8 cellular contexts compared by ENCODE assay signal in the genomic region with DNA sequence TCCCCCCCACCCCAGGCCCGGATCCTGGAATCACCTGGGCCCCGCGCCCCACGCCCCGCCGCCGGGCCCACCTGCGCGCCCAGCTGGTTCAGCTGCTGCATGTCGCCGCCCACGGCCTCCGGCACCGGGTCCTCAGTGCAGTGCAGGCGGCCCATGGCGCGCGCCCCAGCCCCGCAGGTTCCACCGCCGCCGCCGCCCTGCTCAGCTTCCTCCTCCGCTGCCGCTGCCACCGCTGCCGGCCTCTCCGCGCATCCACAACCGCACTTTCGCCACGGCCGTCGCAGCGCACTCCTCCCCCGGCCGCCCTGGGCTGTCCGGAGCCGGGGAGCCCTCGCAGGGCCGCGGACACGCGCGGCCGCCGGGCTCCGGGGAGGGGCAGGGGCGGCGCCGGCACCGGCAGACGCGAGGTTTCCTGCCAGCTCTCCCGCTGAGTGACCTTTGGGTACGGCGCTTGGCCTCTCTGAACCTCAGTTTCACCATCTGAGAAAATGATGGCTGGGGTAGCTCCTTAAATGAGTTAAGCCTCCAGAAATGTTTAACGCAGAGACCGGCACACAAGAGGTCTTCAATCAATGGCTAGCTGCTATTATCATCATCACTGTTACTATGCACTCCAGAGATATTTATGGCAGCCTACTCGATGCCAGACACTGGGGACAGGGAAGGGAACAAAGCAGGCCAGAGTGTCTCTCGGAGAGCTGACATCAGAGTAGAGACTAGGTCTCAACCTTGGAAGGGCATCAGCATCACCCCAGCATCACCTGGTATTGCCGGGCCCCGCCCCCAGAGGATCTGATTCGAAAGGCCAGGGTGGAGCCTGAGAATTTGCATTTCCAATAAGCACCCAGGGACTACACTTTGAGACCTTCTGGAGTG. TPM values are rescaled to one million over a fixed set of nuclear protein-coding genes. Genes with fewer than 3 reads are reported as not detected.
DNase-seq lines count a peak whose midpoint lies in the region; ATAC-seq and TF ChIP-seq lines count a peak whose summit lies in the region.

A gene (minus strand): TSS at position 231 of the 876 bp plus-strand sequence. CDS start 76 bp downstream, at position 155.

- no peaks in the 10 kb centered on the region for H4K20me1 ChIP-seq in neural cell (ENCODE audit: insufficient read depth)

- peak within 1 kb of the TSS; percentile 88 for H3K4me2 ChIP-seq in neural cell (ENCODE audit: low read length)

- H3K27ac Mint-ChIP-seq in activated T-helper 2 cell treated with anti-CD3 and anti-CD28 coated beads, Interferon-gamma antibody, Interleukin-2, Interleukin-4, amounts not matched to agents 10 μg/mL and 5 μg/mL and 100 μg/mL, durations not matched to agents 14 hours and 24 hours and 36 hours, result peak within 1 kb of the TSS; percentile 99

- peak within 1 kb of the TSS; percentile 96 for H2AFZ ChIP-seq in neural cell (ENCODE audit: low read depth, low read length)

- DNase-seq in NCI-H2029 (lab: John Stamatoyannopoulos, UW) (peak; percentile 56), NCI-H2029 treated with DMSO at 0.1 percent for 48 hours (lab: John Stamatoyannopoulos, UW) (no peak), Peyer's patch (peak; percentile 75 to 83 (median 77)), fibroblast of pulmonary artery (ENCODE audit: low read depth) (peak; percentile 56)
- peak; percentile 67 for DNase-seq in activated T-helper 2 cell treated with anti-CD3 and anti-CD28 coated beads, Interferon-gamma antibody, Interleukin-2, Interleukin-4, amounts not matched to agents 10 μg/mL and 5 μg/mL and 100 μg/mL, durations not matched to agents 14 hours and 24 hours and 36 hours (ENCODE audit: low spot score)

- no peaks in the 10 kb centered on the region for H3K27me3 Mint-ChIP-seq in activated T-helper 2 cell treated with anti-CD3 and anti-CD28 coated beads, Interferon-gamma antibody, Interleukin-2, Interleukin-4, amounts not matched to agents 10 μg/mL and 5 μg/mL and 100 μg/mL, durations not matched to agents 14 hours and 24 hours and 36 hours (ENCODE audit: low read depth)

- peaks cover 7% of the 10 kb centered on the region for H3K36me3 Mint-ChIP-seq in activated T-helper 2 cell treated with anti-CD3 and anti-CD28 coated beads, Interferon-gamma antibody, Interleukin-2, Interleukin-4, amounts not matched to agents 10 μg/mL and 5 μg/mL and 100 μg/mL, durations not matched to agents 14 hours and 24 hours and 36 hours (ENCODE audit: low read depth)

- H3K36me3 ChIP-seq in Peyer's patch, result no peaks in the 10 kb centered on the region
- no peaks in the 10 kb centered on the region for H3K36me3 ChIP-seq in neural cell (ENCODE audit: insufficient read depth, low read length)

- H3K9me3 ChIP-seq in Peyer's patch, result no peaks in the 10 kb centered on the region
- no peaks in the 10 kb centered on the region for H3K9me3 ChIP-seq in neural cell (ENCODE audit: low read length)

- H3K4me1 ChIP-seq in Peyer's patch, result peaks cover 0 to 13% (median 4%) of the 10 kb centered on the region in 4 donors

- peaks cover 5% of the 10 kb centered on the region for H3K79me2 ChIP-seq in neural cell (replicated peaks; ENCODE audit: insufficient read depth, low read length)

- ATAC-seq in HG03432 (IDR thresholded peaks at IDR 0.05; ENCODE audit: unreplicated experiment), result peak; percentile 68

- TF ChIP-seq EP300 in neural cell (conservative IDR thresholded peaks at IDR 0.05; ENCODE audit: poor library complexity, severe bottlenecking), result peak; percentile 44

- H3K4me1 Mint-ChIP-seq in activated T-helper 2 cell treated with anti-CD3 and anti-CD28 coated beads, Interferon-gamma antibody, Interleukin-2, Interleukin-4, amounts not matched to agents 10 μg/mL and 5 μg/mL and 100 μg/mL, durations not matched to agents 14 hours and 24 hours and 36 hours (ENCODE audit: low read depth), result peaks cover 26% of the 10 kb centered on the region

- H3K9me2 ChIP-seq in neural cell (ENCODE audit: insufficient read depth, low read length), result no peaks in the 10 kb centered on the region

- intact Hi-C loops in activated T-helper 2 cell treated with anti-CD3 and anti-CD28 coated beads, Interferon-gamma antibody, Interleukin-2, Interleukin-4, amounts not matched to agents 10 μg/mL and 5 μg/mL and 100 μg/mL, durations not matched to agents 14 hours and 24 hours and 36 hours (cut with micrococcal nuclease), result loop anchor here (2.0 to 5.0 kb wide), 2 partner anchors 34 to 77 kb away; no protein-coding TSS in a partner anchor

- TF ChIP-seq CTCF in Peyer's patch (IDR thresholded peaks at IDR 0.05) (no peak), fibroblast of pulmonary artery (IDR thresholded peaks at IDR 0.05; ENCODE audit: low read length, missing control alignments) (no peak), neural cell (IDR thresholded peaks at IDR 0.05; ENCODE audit: poor library complexity, severe bottlenecking) (no peak), subcutaneous adipose tissue (IDR thresholded peaks at IDR 0.05; ENCODE audit: low read depth) (no peak)

- peak within 1 kb of the TSS; percentile 85 to 98 (median 94) for H3K4me3 ChIP-seq in Peyer's patch
- H3K4me3 ChIP-seq in fibroblast of pulmonary artery (replicated peaks; ENCODE audit: low read depth, low read length), result peak within 1 kb of the TSS; percentile 80
- peak within 1 kb of the TSS; percentile 74 for H3K4me3 ChIP-seq in neural cell (ENCODE audit: low read length)

- no peaks in the 10 kb centered on the region for H3F3A ChIP-seq in neural cell (ENCODE audit: insufficient read depth, low read length, poor library complexity, severe bottlenecking)

- TF ChIP-seq POLR2A in Peyer's patch (IDR thresholded peaks at IDR 0.05), result no peak

- H3K27me3 ChIP-seq in Peyer's patch, result no peaks in the 10 kb centered on the region
- no peaks in the 10 kb centered on the region for H3K27me3 ChIP-seq in neural cell (ENCODE audit: insufficient read depth, low read depth, low read length)

- peak within 1 kb of the TSS; percentile 81 for H3K9ac ChIP-seq in neural cell (ENCODE audit: low read length)

- H3K4me3 Mint-ChIP-seq in activated T-helper 2 cell treated with anti-CD3 and anti-CD28 coated beads, Interferon-gamma antibody, Interleukin-2, Interleukin-4, amounts not matched to agents 10 μg/mL and 5 μg/mL and 100 μg/mL, durations not matched to agents 14 hours and 24 hours and 36 hours (ENCODE audit: low read depth), result peak within 1 kb of the TSS; percentile 97

- H3K9me3 Mint-ChIP-seq in activated T-helper 2 cell treated with anti-CD3 and anti-CD28 coated beads, Interferon-gamma antibody, Interleukin-2, Interleukin-4, amounts not matched to agents 10 μg/mL and 5 μg/mL and 100 μg/mL, durations not matched to agents 14 hours and 24 hours and 36 hours, result no peaks in the 10 kb centered on the region

- peak within 1 kb of the TSS; percentile 73 to 87 (median 83) for H3K27ac ChIP-seq in Peyer's patch
- H3K27ac ChIP-seq in neural cell (ENCODE audit: low read length), result peak within 1 kb of the TSS; percentile 76

- peak; percentile 21 for TF ChIP-seq RAD21 in neural cell (conservative IDR thresholded peaks at IDR 0.05)

TF ChIP-seq in neural cell, 6 proteins besides CTCF, POLR2A, EP300 and RAD21:
- TF ChIP-seq SMC3 (conservative IDR thresholded peaks at IDR 0.05; ENCODE audit: poor library complexity), result peak; percentile 11
- TF ChIP-seq POLR2AphosphoS5 (IDR thresholded peaks at IDR 0.05), result peak; percentile 80
- peak; percentile 42 for TF ChIP-seq TAF1 (IDR thresholded peaks at IDR 0.05; ENCODE audit: low read depth)
- TF ChIP-seq EZH2 (IDR thresholded peaks at IDR 0.05; ENCODE audit: borderline replicate concordance, insufficient read depth, low read length, poor library complexity, severe bottlenecking), result no peak
- TF ChIP-seq, protein P1, sequence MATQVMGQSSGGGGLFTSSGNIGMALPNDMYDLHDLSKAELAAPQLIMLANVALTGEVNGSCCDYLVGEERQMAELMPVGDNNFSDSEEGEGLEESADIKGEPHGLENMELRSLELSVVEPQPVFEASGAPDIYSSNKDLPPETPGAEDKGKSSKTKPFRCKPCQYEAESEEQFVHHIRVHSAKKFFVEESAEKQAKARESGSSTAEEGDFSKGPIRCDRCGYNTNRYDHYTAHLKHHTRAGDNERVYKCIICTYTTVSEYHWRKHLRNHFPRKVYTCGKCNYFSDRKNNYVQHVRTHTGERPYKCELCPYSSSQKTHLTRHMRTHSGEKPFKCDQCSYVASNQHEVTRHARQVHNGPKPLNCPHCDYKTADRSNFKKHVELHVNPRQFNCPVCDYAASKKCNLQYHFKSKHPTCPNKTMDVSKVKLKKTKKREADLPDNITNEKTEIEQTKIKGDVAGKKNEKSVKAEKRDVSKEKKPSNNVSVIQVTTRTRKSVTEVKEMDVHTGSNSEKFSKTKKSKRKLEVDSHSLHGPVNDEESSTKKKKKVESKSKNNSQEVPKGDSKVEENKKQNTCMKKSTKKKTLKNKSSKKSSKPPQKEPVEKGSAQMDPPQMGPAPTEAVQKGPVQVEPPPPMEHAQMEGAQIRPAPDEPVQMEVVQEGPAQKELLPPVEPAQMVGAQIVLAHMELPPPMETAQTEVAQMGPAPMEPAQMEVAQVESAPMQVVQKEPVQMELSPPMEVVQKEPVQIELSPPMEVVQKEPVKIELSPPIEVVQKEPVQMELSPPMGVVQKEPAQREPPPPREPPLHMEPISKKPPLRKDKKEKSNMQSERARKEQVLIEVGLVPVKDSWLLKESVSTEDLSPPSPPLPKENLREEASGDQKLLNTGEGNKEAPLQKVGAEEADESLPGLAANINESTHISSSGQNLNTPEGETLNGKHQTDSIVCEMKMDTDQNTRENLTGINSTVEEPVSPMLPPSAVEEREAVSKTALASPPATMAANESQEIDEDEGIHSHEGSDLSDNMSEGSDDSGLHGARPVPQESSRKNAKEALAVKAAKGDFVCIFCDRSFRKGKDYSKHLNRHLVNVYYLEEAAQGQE (IDR thresholded peaks at IDR 0.05; ENCODE audit: borderline replicate concordance), result peak; percentile 46
- peak; percentile 53 for TF ChIP-seq MXI1 (conservative IDR thresholded peaks at IDR 0.05; ENCODE audit: poor library complexity, severe bottlenecking)
TF ChIP-seq in neural cell: peak in this region for 5.

RNA-seq across cellular contexts. Expression of the gene that starts here (rescaled TPM):
- total RNA-seq in Peyer's patch (10 to 100 TPM in 2 of 4 donors, 1 to 10 TPM in 2; 7.9 to 16.3 (median 10.5) TPM), subcutaneous adipose tissue (10 to 100 TPM; 20.3 to 28.9 (median 23.4) TPM)
- total RNA-seq in activated T-helper 2 cell treated with anti-CD3 and anti-CD28 coated beads, Interferon-gamma antibody, Interleukin-2, Interleukin-4, amounts not matched to agents 10 μg/mL and 5 μg/mL and 100 μg/mL, durations not matched to agents 14 hours and 24 hours and 36 hours, result 55.7 and 56.5 TPM in 2 replicates
- 35.6 and 49.7 TPM in 2 replicates for polyA plus RNA-seq in neural cell
- polyA minus RNA-seq in neural cell, result 22.4 and 27.6 TPM in 2 replicates
